In genomic region chr10:129474642-129475041, GRCh38 we compare ENCODE assay signal across 15 cellular contexts. TPM values are rescaled to one million over a fixed set of nuclear protein-coding genes. Genes with fewer than 3 reads are reported as not detected.
A peak's percentile ranks its signal among the peaks of the same experiment; 100 is the strongest.
DNase-seq lines count a peak whose midpoint lies in the region; ATAC-seq and TF ChIP-seq lines count a peak whose summit lies in the region.
"Had no signal": no experiment of that assay in that cellular context is flagged by ENCODE, and none has a peak within 500 bp of the region (broad histone marks: within the 10 kb centered on the region; RNA-seq: fewer than 3 reads in every experiment).

No MANE protein-coding gene starts in this region.

- intact Hi-C loops in posterior cingulate gyrus (cut with DNase I) (no loop called here), Right ventricle myocardium inferior (cut with DNase I) (no loop called here)

- peaks cover 0 to 4% (median 2%) of the 10 kb centered on the region in 7 donors for H3K9me3 Mint-ChIP-seq in CD4-positive, CD25-positive, alpha-beta regulatory T cell
- H3K9me3 Mint-ChIP-seq in endothelial cell (ENCODE audit: unreplicated experiment) = no peaks in the 10 kb centered on the region
- H3K9me3 Mint-ChIP-seq in stimulated activated memory B cell treated with anti-CD40 and anti-IgM and Interleukin-4, amounts not matched to agents 10 μg/mL and 1 μg/mL and 100 μg/mL, for 72 hours = no peaks in the 10 kb centered on the region

- H3K27me3 ChIP-seq in CD4-positive, CD25-positive, alpha-beta regulatory T cell (ENCODE audit: control insufficient read depth, insufficient read depth, low read length) = no peaks in the 10 kb centered on the region
- no peaks in the 10 kb centered on the region for H3K27me3 ChIP-seq in OCI-LY1 (ENCODE audit: insufficient read depth, low read length)

- DNase-seq in CD4-positive, CD25-positive, alpha-beta regulatory T cell = no peak
- DNase-seq in endothelial cell (ENCODE audit: low spot score) (no peak), posterior cingulate gyrus (no peak), NCI-H1930 (lab: John Stamatoyannopoulos, UW) (no peak), Right ventricle myocardium inferior (ENCODE audit: missing footprints) (no peak)
- DNase-seq: ACHN; CD8-positive, alpha-beta memory T cell; COR-L47; GM23248 had no signal

- peak overlapping the region in 2 of 3 donors; percentile 12 to 75 for H3K27ac Mint-ChIP-seq in CD4-positive, CD25-positive, alpha-beta regulatory T cell
- H3K27ac Mint-ChIP-seq in endothelial cell (ENCODE audit: unreplicated experiment) = peak overlapping the region; percentile 32
- peak overlapping the region; percentile 97 for H3K27ac Mint-ChIP-seq in stimulated activated memory B cell treated with anti-CD40 and anti-IgM and Interleukin-4, amounts not matched to agents 10 μg/mL and 1 μg/mL and 100 μg/mL, for 72 hours

- no peak overlapping the region for H3K27ac ChIP-seq in CD4-positive, CD25-positive, alpha-beta regulatory T cell (ENCODE audit: insufficient read depth, low read length, poor library complexity, severe bottlenecking)
- peak overlapping the region; percentile 98 for H3K27ac ChIP-seq in OCI-LY1 (ENCODE audit: low read depth, low read length, poor library complexity, severe bottlenecking)
- H3K27ac ChIP-seq: GM23248, HL-60 had no signal

- H3K4me1 ChIP-seq in CD4-positive, CD25-positive, alpha-beta regulatory T cell (ENCODE audit: control insufficient read depth, insufficient read depth, low read length, poor library complexity, severe bottlenecking) = no peaks in the 10 kb centered on the region
- peaks cover 80% of the 10 kb centered on the region for H3K4me1 ChIP-seq in OCI-LY1 (ENCODE audit: insufficient read depth, low read length, severe bottlenecking)
- H3K4me1 ChIP-seq: HAP-1 had no signal

- peak overlapping the region; percentile 75 for H3K9ac ChIP-seq in OCI-LY1 (ENCODE audit: low read length)
- H3K9ac ChIP-seq: GM23248 had no signal

- peaks cover 10% of the 10 kb centered on the region for H3K36me3 ChIP-seq in CD4-positive, CD25-positive, alpha-beta regulatory T cell (ENCODE audit: control insufficient read depth, insufficient read depth, low read length)
- H3K36me3 ChIP-seq in OCI-LY1 (ENCODE audit: insufficient read depth, low read length) = peaks cover 25% of the 10 kb centered on the region; the same call in 1 of the 2 replicates
- H3K36me3 ChIP-seq: HAP-1 had no signal

- no peak for TF ChIP-seq CTCF in OCI-LY1 (IDR thresholded peaks at IDR 0.05; ENCODE audit: low read length)
- no peak for TF ChIP-seq CTCF in endothelial cell (IDR thresholded peaks at IDR 0.05; ENCODE audit: unreplicated experiment)

- H3K9me2 ChIP-seq in OCI-LY1 (ENCODE audit: low read depth, low read length) = no peaks in the 10 kb centered on the region

- no peak overlapping the region for H3K4me3 ChIP-seq in CD4-positive, CD25-positive, alpha-beta regulatory T cell (ENCODE audit: low read depth, low read length)
- peak overlapping the region; percentile 49 for H3K4me3 ChIP-seq in OCI-LY1 (ENCODE audit: low read depth, low read length, poor library complexity, severe bottlenecking)
- H3K4me3 ChIP-seq: GM23248, HAP-1, K562 had no signal

- H3K36me3 Mint-ChIP-seq in CD4-positive, CD25-positive, alpha-beta regulatory T cell = peaks cover 31% of the 10 kb centered on the region
- H3K36me3 Mint-ChIP-seq in endothelial cell (ENCODE audit: low read depth, unreplicated experiment) = peaks cover 12% of the 10 kb centered on the region
- H3K36me3 Mint-ChIP-seq in stimulated activated memory B cell treated with anti-CD40 and anti-IgM and Interleukin-4, amounts not matched to agents 10 μg/mL and 1 μg/mL and 100 μg/mL, for 72 hours = peaks cover 44% of the 10 kb centered on the region

- H3K4me3 Mint-ChIP-seq in CD4-positive, CD25-positive, alpha-beta regulatory T cell = no peak overlapping the region
- H3K4me3 Mint-ChIP-seq in endothelial cell (ENCODE audit: unreplicated experiment) = no peak overlapping the region
- H3K4me3 Mint-ChIP-seq in stimulated activated memory B cell treated with anti-CD40 and anti-IgM and Interleukin-4, amounts not matched to agents 10 μg/mL and 1 μg/mL and 100 μg/mL, for 72 hours = peak overlapping the region; percentile 58
- H3K4me3 Mint-ChIP-seq: CD8-positive, alpha-beta memory T cell had no signal

- no peaks in the 10 kb centered on the region for H3F3A ChIP-seq in OCI-LY1 (ENCODE audit: insufficient read depth, low read length)

- peaks cover 41% of the 10 kb centered on the region for H3K79me2 ChIP-seq in OCI-LY1 (ENCODE audit: insufficient read depth, low read length)

- H2AFZ ChIP-seq in OCI-LY1 (ENCODE audit: low read length) = no peak overlapping the region
- H2AFZ ChIP-seq: GM23248 had no signal

- no peak for ATAC-seq in CD4-positive, CD25-positive, alpha-beta regulatory T cell (ENCODE audit: low read depth in 2 of 2)
- ATAC-seq in stimulated activated memory B cell treated with anti-CD40 and anti-IgM and Interleukin-4, amounts not matched to agents 10 μg/mL and 1 μg/mL and 100 μg/mL, for 72 hours = no peak
- ATAC-seq in HG03045 (IDR thresholded peaks at IDR 0.05; ENCODE audit: unreplicated experiment) (no peak), Right ventricle myocardium inferior (no peak)
- ATAC-seq: K562 had no signal

- H3K4me2 ChIP-seq in OCI-LY1 (ENCODE audit: low read length) = peak overlapping the region; percentile 64

- H3K4me1 Mint-ChIP-seq in CD4-positive, CD25-positive, alpha-beta regulatory T cell = peaks cover 4 to 41% (median 11%) of the 10 kb centered on the region in 4 donors
- no peaks in the 10 kb centered on the region for H3K4me1 Mint-ChIP-seq in endothelial cell (ENCODE audit: unreplicated experiment)
- H3K4me1 Mint-ChIP-seq in stimulated activated memory B cell treated with anti-CD40 and anti-IgM and Interleukin-4, amounts not matched to agents 10 μg/mL and 1 μg/mL and 100 μg/mL, for 72 hours = peaks cover 62% of the 10 kb centered on the region

- no peaks in the 10 kb centered on the region for H3K9me3 ChIP-seq in CD4-positive, CD25-positive, alpha-beta regulatory T cell (ENCODE audit: control insufficient read depth in 2 of 2, low read length in 2 of 2)
- H3K9me3 ChIP-seq in OCI-LY1 (ENCODE audit: low read length) = no peaks in the 10 kb centered on the region
- H3K9me3 ChIP-seq: HAP-1 had no signal

- no peaks in the 10 kb centered on the region for H4K20me1 ChIP-seq in OCI-LY1 (ENCODE audit: insufficient read depth, low read length)

- no peaks in the 10 kb centered on the region for H3K27me3 Mint-ChIP-seq in CD4-positive, CD25-positive, alpha-beta regulatory T cell
- peaks cover 6% of the 10 kb centered on the region for H3K27me3 Mint-ChIP-seq in endothelial cell (ENCODE audit: unreplicated experiment)
- no peaks in the 10 kb centered on the region for H3K27me3 Mint-ChIP-seq in stimulated activated memory B cell treated with anti-CD40 and anti-IgM and Interleukin-4, amounts not matched to agents 10 μg/mL and 1 μg/mL and 100 μg/mL, for 72 hours

RNA-seq across cellular contexts. Expression of gene MGMT, which starts 7.6 kb away (rescaled TPM):
- 18.7 TPM for total RNA-seq in CD4-positive, CD25-positive, alpha-beta regulatory T cell
- polyA plus RNA-seq in CD4-positive, CD25-positive, alpha-beta regulatory T cell = 10 to 100 TPM; 32.6 to 48.0 (median 35.6) TPM
- 25.9 TPM for total RNA-seq in endothelial cell (ENCODE audit: unreplicated experiment)
- total RNA-seq in Right ventricle myocardium inferior = 14.5 TPM

Comparison
In these comparisons a context has a peak if more than half of its experiments do, and no peak if none do; other contexts are left out.
1. H3K27ac Mint-ChIP-seq: peak in every context shown above with its lines; median percentile 97 in stimulated activated memory B cell treated with anti-CD40 and anti-IgM and Interleukin-4, amounts not matched to agents 10 μg/mL and 1 μg/mL and 100 μg/mL, for 72 hours; 44 in CD4-positive, CD25-positive, alpha-beta regulatory T cell; 32 in endothelial cell.